In the genomic region with DNA sequence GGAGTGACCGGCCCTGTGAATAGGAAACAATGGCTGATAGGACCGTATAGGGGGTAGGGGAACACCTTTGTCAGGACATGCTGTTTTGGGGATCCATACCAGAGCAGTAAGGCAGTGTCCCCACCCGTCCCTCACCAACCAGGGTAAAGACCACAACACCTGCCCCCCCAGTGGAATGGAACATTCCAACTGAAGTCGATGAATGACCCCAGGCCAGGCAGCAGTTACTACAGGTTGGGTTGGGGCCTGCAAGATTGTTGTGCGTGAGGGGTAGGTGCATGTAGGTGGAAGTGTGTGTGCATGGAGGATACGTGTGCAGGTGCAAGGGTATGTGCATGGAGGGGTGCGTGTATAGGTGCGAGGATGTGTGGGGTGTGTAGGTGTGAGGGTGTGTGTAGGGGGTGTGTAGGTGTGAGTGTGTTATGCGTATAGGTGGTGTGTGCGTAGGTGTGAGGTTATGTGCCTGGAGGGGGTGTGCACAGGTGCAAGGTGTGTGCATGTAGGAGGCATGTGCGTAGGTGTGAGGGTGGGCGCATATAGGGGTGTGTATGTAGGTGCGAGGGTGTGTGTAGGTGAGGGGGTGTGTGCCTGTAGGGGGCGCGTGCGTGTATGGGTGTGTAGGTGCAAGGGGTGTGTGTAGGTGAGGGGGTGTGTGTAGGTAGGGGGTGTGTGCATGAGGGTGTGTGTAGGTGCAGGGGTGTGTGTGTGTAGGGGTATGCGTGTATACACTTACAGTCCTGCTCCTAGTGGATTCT, we compare ENCODE assay signal across 9 cellular contexts. TPM values are rescaled to one million over a fixed set of nuclear protein-coding genes. Genes with fewer than 3 reads are reported as not detected.
A peak's percentile ranks its signal among the peaks of the same experiment; 100 is the strongest.
DNase-seq lines count a peak whose midpoint lies in the region; ATAC-seq and TF ChIP-seq lines count a peak whose summit lies in the region.
"Had no signal": no experiment of that assay in that cellular context is flagged by ENCODE, and none has a peak within 500 bp of the region (broad histone marks: within the 10 kb centered on the region; RNA-seq: fewer than 3 reads in every experiment).

No MANE protein-coding gene starts in this region.

- DNase-seq in CD4-positive, CD25-positive, alpha-beta regulatory T cell = no peak
- DNase-seq in Karpas-422 (no peak), cardiac fibroblast (ENCODE audit: low read depth in 2 of 2) (no peak), ureter (ENCODE audit: low spot score) (no peak), NCI-H748 (lab: John Stamatoyannopoulos, UW; ENCODE audit: unreplicated experiment) (no peak), posterior vena cava (ENCODE audit: low spot score) (no peak)
- DNase-seq: MV-4-11 had no signal

- H3K4me2 ChIP-seq in Karpas-422 (ENCODE audit: low read depth, low read length, poor library complexity, severe bottlenecking) = peak overlapping the region; percentile 84

- H3K27me3 ChIP-seq in CD4-positive, CD25-positive, alpha-beta regulatory T cell (ENCODE audit: control insufficient read depth, insufficient read depth, low read length) = no peaks in the 10 kb centered on the region
- no peaks in the 10 kb centered on the region for H3K27me3 ChIP-seq in Karpas-422 (ENCODE audit: low read length)

- H3K4me3 Mint-ChIP-seq in CD4-positive, CD25-positive, alpha-beta regulatory T cell = peak overlapping the region; percentile 66 to 92 (median 88)
- peak overlapping the region; percentile 64 to 82 (median 74) for H3K4me3 Mint-ChIP-seq in nephron

- no peaks in the 10 kb centered on the region for H3K9me2 ChIP-seq in Karpas-422 (replicated peaks; ENCODE audit: insufficient read depth, low read length)

- H2AFZ ChIP-seq in Karpas-422 (ENCODE audit: low read length) = no peak overlapping the region

- peaks cover 0 to 67% (median 21%) of the 10 kb centered on the region in 4 donors for H3K4me1 Mint-ChIP-seq in CD4-positive, CD25-positive, alpha-beta regulatory T cell
- H3K4me1 Mint-ChIP-seq in nephron = peaks cover 50% of the 10 kb centered on the region

- H3K27ac ChIP-seq in CD4-positive, CD25-positive, alpha-beta regulatory T cell (ENCODE audit: insufficient read depth, low read length, poor library complexity, severe bottlenecking) = peak overlapping the region; percentile 90
- no peak overlapping the region for H3K27ac ChIP-seq in Karpas-422 (ENCODE audit: low read length)

- no peaks in the 10 kb centered on the region for H3K9me3 ChIP-seq in CD4-positive, CD25-positive, alpha-beta regulatory T cell (ENCODE audit: control insufficient read depth in 2 of 2, low read length in 2 of 2)
- no peaks in the 10 kb centered on the region for H3K9me3 ChIP-seq in Karpas-422 (ENCODE audit: low read length)

- peaks cover 0 to 1% (median 0%) of the 10 kb centered on the region in 7 donors for H3K9me3 Mint-ChIP-seq in CD4-positive, CD25-positive, alpha-beta regulatory T cell
- no peaks in the 10 kb centered on the region for H3K9me3 Mint-ChIP-seq in nephron

- H3K27ac Mint-ChIP-seq in CD4-positive, CD25-positive, alpha-beta regulatory T cell = peak overlapping the region; percentile 85 to 92 (median 89)
- H3K27ac Mint-ChIP-seq in nephron = peak overlapping the region in 2 of 3 experiments; percentile 51 to 71

- peaks cover 44% of the 10 kb centered on the region for H4K20me1 ChIP-seq in Karpas-422 (ENCODE audit: insufficient read depth, low read depth, low read length)

- peak overlapping the region; percentile 81 for H3K9ac ChIP-seq in Karpas-422 (ENCODE audit: low read length)

- no peaks in the 10 kb centered on the region for H3K27me3 Mint-ChIP-seq in CD4-positive, CD25-positive, alpha-beta regulatory T cell
- H3K27me3 Mint-ChIP-seq in nephron (ENCODE audit: low read depth) = no peaks in the 10 kb centered on the region

- ATAC-seq in CD4-positive, CD25-positive, alpha-beta regulatory T cell (ENCODE audit: low read depth in 2 of 2) = no peak
- no peak for ATAC-seq in GM19328 (IDR thresholded peaks at IDR 0.05; ENCODE audit: unreplicated experiment)

- no peaks in the 10 kb centered on the region for H3K36me3 ChIP-seq in CD4-positive, CD25-positive, alpha-beta regulatory T cell (ENCODE audit: control insufficient read depth, insufficient read depth, low read length)
- H3K36me3 ChIP-seq in Karpas-422 (ENCODE audit: insufficient read depth, low read length) = no peaks in the 10 kb centered on the region

- no peaks in the 10 kb centered on the region for H3K36me3 Mint-ChIP-seq in CD4-positive, CD25-positive, alpha-beta regulatory T cell
- H3K36me3 Mint-ChIP-seq in nephron (ENCODE audit: low read depth) = no peaks in the 10 kb centered on the region

- no peak overlapping the region for H3K4me3 ChIP-seq in CD4-positive, CD25-positive, alpha-beta regulatory T cell (ENCODE audit: low read depth, low read length)
- peak overlapping the region; percentile 92; the same call in 1 of the 2 replicates for H3K4me3 ChIP-seq in Karpas-422 (ENCODE audit: low read length)
- H3K4me3 ChIP-seq in cardiac fibroblast (replicated peaks in 1 of 2; ENCODE audit: low read depth in 2 of 2, low read length in 2 of 2) = peak overlapping the region; percentile 78 to 91

- intact Hi-C loops in posterior vena cava (cut with DNase I) = loop anchor here in 1 of 2 donors (2.0 kb wide), 1 partner anchor 64 kb away; no protein-coding TSS in a partner anchor

- peaks cover 30% of the 10 kb centered on the region for H3K4me1 ChIP-seq in CD4-positive, CD25-positive, alpha-beta regulatory T cell (ENCODE audit: control insufficient read depth, insufficient read depth, low read length, poor library complexity, severe bottlenecking)
- H3K4me1 ChIP-seq in Karpas-422 (ENCODE audit: low read length) = peaks cover 39% of the 10 kb centered on the region

- TF ChIP-seq CTCF in cardiac fibroblast (IDR thresholded peaks at IDR 0.05; ENCODE audit: low read depth, low read length) (no peak), nephron (IDR thresholded peaks at IDR 0.05; ENCODE audit: unreplicated experiment in 3 of 3) (no peak)

- peaks cover 83% of the 10 kb centered on the region for H3K79me2 ChIP-seq in Karpas-422 (ENCODE audit: low read length)

RNA-seq across cellular contexts. Expression of a gene that starts 32.9 kb away (rescaled TPM):
- total RNA-seq in CD4-positive, CD25-positive, alpha-beta regulatory T cell = 41.5 TPM
- polyA plus RNA-seq in CD4-positive, CD25-positive, alpha-beta regulatory T cell = 10 to 100 TPM; 12.7 to 19.4 (median 15.4) TPM
- total RNA-seq in Karpas-422 (2014; rRNA removed; shearing (Covaris generic); ENCODE audit: low replicate concordance) = 31.6 and 45.8 TPM in 2 replicates
- 68.0 TPM for total RNA-seq in ureter
- 10 to 100 TPM; 38.0 to 44.6 TPM for total RNA-seq in posterior vena cava
